19 cellular contexts compared by ENCODE assay signal in the genomic region with DNA sequence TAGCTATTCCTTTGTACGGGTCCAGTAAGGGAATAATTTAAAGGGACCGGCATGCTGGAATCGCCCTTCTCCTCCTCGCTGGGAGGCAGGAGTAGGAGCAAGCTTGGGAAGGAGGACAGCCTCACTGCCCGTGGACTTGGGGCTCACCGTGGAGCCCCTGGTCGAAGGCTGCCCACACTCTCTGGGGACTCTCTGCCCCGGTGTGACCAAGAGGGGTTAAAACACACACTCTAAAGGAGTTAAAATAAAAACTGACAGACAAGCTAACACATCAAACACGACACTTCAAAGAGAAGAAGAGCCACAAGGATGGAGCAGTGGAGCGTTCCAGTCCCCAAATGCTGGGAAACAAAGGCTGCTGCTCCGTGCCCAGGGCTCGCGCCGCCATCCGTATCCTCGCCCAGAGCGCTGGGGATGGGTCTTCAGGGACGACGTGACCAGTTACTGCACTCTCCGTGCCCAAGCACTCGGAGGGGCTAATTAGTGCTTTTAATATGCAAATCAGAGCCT.
DNase-seq lines count a peak whose midpoint lies in the region; ATAC-seq and TF ChIP-seq lines count a peak whose summit lies in the region.
"Had no signal": no experiment of that assay in that cellular context is flagged by ENCODE, and none has a peak within 500 bp of the region (broad histone marks: within the 10 kb centered on the region; RNA-seq: fewer than 3 reads in every experiment).

No MANE protein-coding gene starts in this region.

- H3K27ac Mint-ChIP-seq in activated CD8-positive, alpha-beta memory T cell treated with anti-CD3 and anti-CD28 coated beads, Interleukin-2, amount 10 ng/mL, durations not matched to agents 7 days and 5 days, result no peak overlapping the region
- peak overlapping the region in 1 of 3 experiments; percentile 25; a peak in 1 of 7 replicates for H3K27ac Mint-ChIP-seq in H9

- H3T11ph ChIP-seq in H9 (ENCODE audit: low read length), result no peak overlapping the region

- no peak overlapping the region for H3K56ac ChIP-seq in H9 (ENCODE audit: insufficient read length, low read depth, low read length)

- no peak overlapping the region for H4K8ac ChIP-seq in H9 (replicated peaks; ENCODE audit: insufficient read length, low read depth, low read length)

- H3K27me3 ChIP-seq in H9 (ENCODE audit: insufficient read depth, low read length) (no peaks in the 10 kb centered on the region), SJCRH30 (no peaks in the 10 kb centered on the region)
- H3K27me3 ChIP-seq: MG63 had no signal

- H3K79me1 ChIP-seq in H9 (ENCODE audit: insufficient read depth, low read depth, low read length, poor library complexity, severe bottlenecking), result no peaks in the 10 kb centered on the region

- no peak overlapping the region for H3K23ac ChIP-seq in H9 (ENCODE audit: insufficient read length, low read depth, low read length)

- no peak overlapping the region for H3K4me2 ChIP-seq in H9 (ENCODE audit: insufficient read depth, insufficient read length, low read length)

- H3K36me3 ChIP-seq in SJCRH30, result no peaks in the 10 kb centered on the region
- H3K36me3 ChIP-seq: MG63 had no signal

- H3K9me3 ChIP-seq in H9 (ENCODE audit: control insufficient read depth, low read depth, low read length) (no peaks in the 10 kb centered on the region), SJCRH30 (replicated peaks) (no peaks in the 10 kb centered on the region)
- H3K9me3 ChIP-seq: MG63 had no signal

- H3K79me2 ChIP-seq in H9 (ENCODE audit: insufficient read depth, low read length), result no peaks in the 10 kb centered on the region

- H4K91ac ChIP-seq in H9 (ENCODE audit: insufficient read length, low read depth, low read length), result no peak overlapping the region

- CTCF ChIA-PET in activated CD8-positive, alpha-beta memory T cell treated with anti-CD3 and anti-CD28 coated beads, Interleukin-2, amount 10 ng/mL, durations not matched to agents 7 days and 5 days (lab: Charles Lee), result no interaction called here

- H2BK5ac ChIP-seq in H9 (ENCODE audit: insufficient read length, low read length), result no peak overlapping the region

- H3K27ac ChIP-seq in H9 (ENCODE audit: insufficient read length, low read depth, low read length), result no peak overlapping the region
- no peak overlapping the region for H3K27ac ChIP-seq in SJCRH30
- H3K27ac ChIP-seq: HL-60 had no signal

- no peak overlapping the region for H3K9ac ChIP-seq in H9 (ENCODE audit: extremely low read depth, insufficient read length, low read length)

- in situ Hi-C loops in GM13976 (cut with MboI; ENCODE audit: low sequenced_read_pairs, unreplicated experiment), result no loop called here

- ATAC-seq in activated CD8-positive, alpha-beta memory T cell treated with anti-CD3 and anti-CD28 coated beads, Interleukin-2, amount 10 ng/mL, durations not matched to agents 7 days and 5 days, result no peak
- ATAC-seq in left lobe of liver (no peak), GM19452 (IDR thresholded peaks at IDR 0.05; ENCODE audit: unreplicated experiment) (no peak)
- ATAC-seq: Right ventricle myocardium inferior had no signal

- no peak overlapping the region for H3K4me3 ChIP-seq in SJCRH30
- H3K4me3 ChIP-seq: K562, MG63 had no signal

- no peaks in the 10 kb centered on the region for H3K23me2 ChIP-seq in H9 (ENCODE audit: insufficient read length, low read depth, low read length, poor library complexity, severe bottlenecking)

- no peak overlapping the region for H3K4ac ChIP-seq in H9 (ENCODE audit: low read depth, low read length)

- no peak overlapping the region for H2AK5ac ChIP-seq in H9 (ENCODE audit: insufficient read length, low read length)

- H4K5ac ChIP-seq in H9 (ENCODE audit: insufficient read length, low read depth, low read length), result no peak overlapping the region

- no peaks in the 10 kb centered on the region for H3K4me1 Mint-ChIP-seq in activated CD8-positive, alpha-beta memory T cell treated with anti-CD3 and anti-CD28 coated beads, Interleukin-2, amount 10 ng/mL, durations not matched to agents 7 days and 5 days
- peaks cover 2 to 16% of the 10 kb centered on the region in 2 experiments; a peak in 3 of 4 replicates for H3K4me1 Mint-ChIP-seq in H9

- H3K14ac ChIP-seq in H9 (ENCODE audit: insufficient read depth, low read length), result no peak overlapping the region

- H3K9me3 Mint-ChIP-seq in activated CD8-positive, alpha-beta memory T cell treated with anti-CD3 and anti-CD28 coated beads, Interleukin-2, amount 10 ng/mL, durations not matched to agents 7 days and 5 days (ENCODE audit: low read depth), result no peaks in the 10 kb centered on the region
- H3K9me3 Mint-ChIP-seq in H9, result no peaks in the 10 kb centered on the region

- no peaks in the 10 kb centered on the region for H3K4me1 ChIP-seq in H9 (ENCODE audit: insufficient read depth, low read length)
- H3K4me1 ChIP-seq in SJCRH30, result no peaks in the 10 kb centered on the region

- H2BK120ac ChIP-seq in H9 (ENCODE audit: low read depth, low read length, poor library complexity, severe bottlenecking), result no peak overlapping the region

- peaks cover 10% of the 10 kb centered on the region for H3K27me3 Mint-ChIP-seq in activated CD8-positive, alpha-beta memory T cell treated with anti-CD3 and anti-CD28 coated beads, Interleukin-2, amount 10 ng/mL, durations not matched to agents 7 days and 5 days
- H3K27me3 Mint-ChIP-seq in H9 (ENCODE audit: low read depth), result peaks cover 12% of the 10 kb centered on the region

- H2BK15ac ChIP-seq in H9 (ENCODE audit: low read depth, low read length), result no peak overlapping the region

- no peak overlapping the region for H3K4me3 Mint-ChIP-seq in activated CD8-positive, alpha-beta memory T cell treated with anti-CD3 and anti-CD28 coated beads, Interleukin-2, amount 10 ng/mL, durations not matched to agents 7 days and 5 days
- H3K4me3 Mint-ChIP-seq in H9, result no peak overlapping the region

- H3K36me3 Mint-ChIP-seq in activated CD8-positive, alpha-beta memory T cell treated with anti-CD3 and anti-CD28 coated beads, Interleukin-2, amount 10 ng/mL, durations not matched to agents 7 days and 5 days, result no peaks in the 10 kb centered on the region
- no peaks in the 10 kb centered on the region for H3K36me3 Mint-ChIP-seq in H9 (ENCODE audit: insufficient read depth in 1 of 3, low read depth in 3 of 3)

- no peak overlapping the region for H2BK12ac ChIP-seq in H9 (ENCODE audit: insufficient read length, low read depth, low read length)

- TF ChIP-seq CTCF in H9 (conservative IDR thresholded peaks at IDR 0.05) (no peak), GM13976 (IDR thresholded peaks at IDR 0.05; ENCODE audit: borderline replicate concordance, control extremely low read depth, extremely low read depth, insufficient read depth, missing control alignments) (no peak)

- no peak overlapping the region for H3K18ac ChIP-seq in H9 (ENCODE audit: insufficient read length, low read depth, low read length)

- peak; percentile 38 for DNase-seq in activated CD8-positive, alpha-beta memory T cell treated with anti-CD3 and anti-CD28 coated beads, Interleukin-2, amount 10 ng/mL, durations not matched to agents 7 days and 5 days
- DNase-seq in activated CD8-positive, alpha-beta memory T cell treated with anti-CD3 and anti-CD28 coated beads, Interleukin-2, amount 50 U/mL, for 48 hours, result no peak
- peak; percentile 18 for DNase-seq in H9
- peak; percentile 28 for DNase-seq in left lobe of liver (ENCODE audit: low spot score)
- DNase-seq in retina, result peak; percentile 45
- no peak for DNase-seq in GM13976 (ENCODE audit: low spot score)
- DNase-seq in SJCRH30, result no peak
- DNase-seq: 8988T, DMS79, MG63, NCI-H1436, NCI-H187 treated with DMSO at 0.1 percent for 48 hours, NCI-H2107, NCI-H526 treated with DMSO at 0.1 percent for 48 hours, OCI-M1 had no signal

- WGBS in H9 (ENCODE audit: extremely low coverage, insufficient read length, low lambda C conversion rate), result no CpG with 5 or more reads among the region's 21 CpGs

- H4K20me1 ChIP-seq in H9 (ENCODE audit: control insufficient read depth, insufficient read depth, insufficient read length), result no peaks in the 10 kb centered on the region

- H2BK20ac ChIP-seq in H9 (ENCODE audit: low read depth, low read length, poor library complexity, severe bottlenecking), result no peak overlapping the region

- no peak overlapping the region for H2AFZ ChIP-seq in H9 (ENCODE audit: low read length)

Comparison
In these comparisons a context has a peak if more than half of its experiments do, and no peak if none do; other contexts are left out.
1. DNase-seq: peak in activated CD8-positive, alpha-beta memory T cell treated with anti-CD3 and anti-CD28 coated beads, Interleukin-2, amount 10 ng/mL, durations not matched to agents 7 days and 5 days (single experiment), H9 (single experiment), left lobe of liver (single experiment) and retina (single experiment); none in activated CD8-positive, alpha-beta memory T cell treated with anti-CD3 and anti-CD28 coated beads, Interleukin-2, amount 50 U/mL, for 48 hours (single experiment), GM13976 (single experiment) and SJCRH30 (0 of 2).